ENCODE assay signal across 9 cellular contexts in the genomic region with DNA sequence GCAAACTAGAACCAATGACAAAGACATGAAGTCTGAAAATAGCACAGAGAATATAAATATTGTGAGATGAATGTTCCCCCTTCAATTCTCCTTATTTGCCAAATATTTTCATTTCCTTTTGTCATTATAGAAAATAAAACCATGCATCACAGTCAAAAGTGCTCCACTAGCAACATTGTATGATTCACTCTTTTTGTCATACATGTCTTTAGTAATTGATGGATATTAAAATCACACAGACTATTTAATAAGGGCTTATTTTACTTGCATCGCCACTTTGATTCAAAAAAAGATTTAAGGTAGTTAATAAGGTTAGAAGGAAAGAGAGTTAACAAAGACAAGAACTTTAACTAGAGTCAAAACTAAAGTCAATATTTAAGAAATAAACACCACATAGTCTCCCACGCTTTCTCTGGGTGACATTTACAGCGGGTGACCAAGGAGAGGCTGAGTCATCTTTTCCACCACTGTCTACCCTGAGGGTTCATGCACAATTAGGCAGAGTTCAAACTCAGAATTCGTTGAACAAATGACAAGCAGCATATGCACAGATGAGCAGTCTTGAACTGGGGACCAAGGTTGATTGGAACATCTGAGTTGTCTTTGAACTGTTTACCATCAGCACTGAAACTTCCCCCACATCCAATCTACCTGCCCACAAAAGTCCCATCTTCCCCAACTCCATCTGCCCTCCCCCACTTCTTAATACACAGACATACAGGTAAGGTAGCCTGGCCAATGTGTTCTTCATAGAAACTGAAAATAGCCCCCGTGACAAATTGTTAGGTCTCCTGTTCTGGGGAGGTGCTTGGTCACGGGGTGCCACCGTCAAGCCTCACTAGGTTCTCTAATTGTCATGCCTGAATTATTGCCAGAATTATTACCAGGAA. TPM values are rescaled to one million over a fixed set of nuclear protein-coding genes. Genes with fewer than 3 reads are reported as not detected.
A peak's percentile ranks its signal among the peaks of the same experiment; 100 is the strongest.
DNase-seq lines count a peak whose midpoint lies in the region; ATAC-seq and TF ChIP-seq lines count a peak whose summit lies in the region.
"Had no signal": no experiment of that assay in that cellular context is flagged by ENCODE, and none has a peak within 500 bp of the region (broad histone marks: within the 10 kb centered on the region; RNA-seq: fewer than 3 reads in every experiment).

No MANE protein-coding gene starts in this region.

- H3K27me3 Mint-ChIP-seq in activated CD4-positive, alpha-beta memory T cell treated with anti-CD3 and anti-CD28 coated beads for 36 hours = peaks cover 19% of the 10 kb centered on the region

- H3K9me3 ChIP-seq in ascending aorta = no peaks in the 10 kb centered on the region

- H3K27me3 ChIP-seq in ascending aorta = no peaks in the 10 kb centered on the region

- no peaks in the 10 kb centered on the region for H3K36me3 ChIP-seq in ascending aorta
- H3K36me3 ChIP-seq: thoracic aorta had no signal

- TF ChIP-seq CTCF in ascending aorta (IDR thresholded peaks at IDR 0.05) = no peak

- ATAC-seq in GM19351 (IDR thresholded peaks at IDR 0.05; ENCODE audit: unreplicated experiment) (peak; percentile 99), HG02973 (IDR thresholded peaks at IDR 0.05; ENCODE audit: unreplicated experiment) (peak; percentile 98)

- CTCF ChIA-PET in activated CD4-positive, alpha-beta memory T cell treated with anti-CD3 and anti-CD28 coated beads for 36 hours (lab: Charles Lee) = no interaction called here

- intact Hi-C loops in activated CD4-positive, alpha-beta memory T cell treated with anti-CD3 and anti-CD28 coated beads for 36 hours (cut with micrococcal nuclease) = loop anchor here (1.0 to 10.0 kb wide), 5 partner anchors 42 to 988 kb away; partner anchors contain the start of genes MRPL32 and PSMA2
- intact Hi-C loops in ascending aorta (cut with DNase I) = no loop called here

- peaks cover 14% of the 10 kb centered on the region for H3K9me3 Mint-ChIP-seq in activated CD4-positive, alpha-beta memory T cell treated with anti-CD3 and anti-CD28 coated beads for 36 hours

- peak; percentile 77 for DNase-seq in activated CD4-positive, alpha-beta memory T cell treated with anti-CD3 and anti-CD28 coated beads for 36 hours
- DNase-seq in stimulated activated CD4-positive, alpha-beta T cell treated with anti-CD3 and anti-CD28 coated beads, Interleukin-15, amount 100 ng/mL, for 48 hours (ENCODE audit: low read depth in 2 of 2) = peak; percentile 22 to 41
- DNase-seq in effector CD4-positive, alpha-beta T cell = no peak
- no peak for DNase-seq in ascending aorta (ENCODE audit: low spot score in 2 of 2)
- DNase-seq in D341Med (ENCODE audit: low spot score) = no peak
- no peak for DNase-seq in iPS-NIHi7 (ENCODE audit: extremely low spot score)

- H3K4me1 Mint-ChIP-seq in activated CD4-positive, alpha-beta memory T cell treated with anti-CD3 and anti-CD28 coated beads for 36 hours (ENCODE audit: low read depth) = peaks cover 24% of the 10 kb centered on the region

- peak overlapping the region; percentile 69 for H3K27ac Mint-ChIP-seq in activated CD4-positive, alpha-beta memory T cell treated with anti-CD3 and anti-CD28 coated beads for 36 hours

- H3K4me3 ChIP-seq in ascending aorta = no peak overlapping the region
- H3K4me3 ChIP-seq: thoracic aorta had no signal

- peak overlapping the region; percentile 27 for H3K4me3 Mint-ChIP-seq in activated CD4-positive, alpha-beta memory T cell treated with anti-CD3 and anti-CD28 coated beads for 36 hours

- H3K27ac ChIP-seq in ascending aorta = no peak overlapping the region
- H3K27ac ChIP-seq: thoracic aorta had no signal

- POLR2A ChIA-PET in activated CD4-positive, alpha-beta memory T cell treated with anti-CD3 and anti-CD28 coated beads for 36 hours (lab: Charles Lee) = no interaction called here

- H3K36me3 Mint-ChIP-seq in activated CD4-positive, alpha-beta memory T cell treated with anti-CD3 and anti-CD28 coated beads for 36 hours = peaks cover 9% of the 10 kb centered on the region

- H3K4me1 ChIP-seq in ascending aorta = no peaks in the 10 kb centered on the region

RNA-seq across cellular contexts. Expression of gene C7orf25, which starts 42.5 kb away (rescaled TPM):
- total RNA-seq in activated CD4-positive, alpha-beta memory T cell treated with anti-CD3 and anti-CD28 coated beads for 36 hours = 1 to 10 TPM; 3.6 to 4.3 TPM
- total RNA-seq in ascending aorta = 0.75 TPM

Comparison
In these comparisons a context has a peak if more than half of its experiments do, and no peak if none do; other contexts are left out.
1. DNase-seq: peak in activated CD4-positive, alpha-beta memory T cell treated with anti-CD3 and anti-CD28 coated beads for 36 hours (single experiment) and stimulated activated CD4-positive, alpha-beta T cell treated with anti-CD3 and anti-CD28 coated beads, Interleukin-15, amount 100 ng/mL, for 48 hours (2 of 2); none in effector CD4-positive, alpha-beta T cell (single experiment), ascending aorta (0 of 2), D341Med (single experiment) and iPS-NIHi7 (single experiment).